In the genomic region with DNA sequence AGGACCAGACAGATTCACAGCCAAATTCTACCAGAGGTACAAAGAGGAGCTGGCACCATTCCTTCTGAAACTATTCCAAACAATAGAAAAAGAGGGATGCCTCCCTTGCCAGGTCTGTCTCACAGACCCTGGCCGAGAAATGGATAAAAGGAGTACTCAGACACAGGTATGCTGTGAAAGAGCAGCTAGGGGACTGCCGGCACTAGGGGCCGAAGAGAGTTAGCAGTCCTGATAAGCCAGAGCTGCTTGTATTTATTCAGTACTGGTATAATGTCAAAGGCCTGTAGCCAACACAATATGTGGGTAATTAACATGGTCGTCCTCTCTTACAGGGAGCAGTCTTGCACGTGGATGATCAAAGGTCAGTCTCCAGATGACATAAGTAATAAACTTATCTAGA, we compare ENCODE assay signal across 18 cellular contexts.
"Had no signal": no experiment of that assay in that cellular context is flagged by ENCODE, and none has a peak within 500 bp of the region (broad histone marks: within the 10 kb centered on the region; RNA-seq: fewer than 3 reads in every experiment).

No MANE protein-coding gene starts in this region.

- H3K9me3 ChIP-seq: gastroesophageal sphincter, testis, vagina had no signal

- H3K4me1 Mint-ChIP-seq: naive thymus-derived CD8-positive, alpha-beta T cell; stimulated activated naive B cell treated with anti-CD40 and anti-IgM and Interleukin-4, amounts not matched to agents 10 μg/mL and 1 μg/mL and 100 μg/mL, for 72 hours; stimulated activated naive CD8-positive, alpha-beta T cell treated with anti-CD3 and anti-CD28 coated beads, Interleukin-15, amount 100 ng/mL, for 72 hours had no signal

- H3K4me3 ChIP-seq: esophagus squamous epithelium, gastroesophageal sphincter, spleen, testis, tibial nerve, upper lobe of right lung, vagina had no signal

- H3K4me1 ChIP-seq: esophagus squamous epithelium, gastroesophageal sphincter, spleen, testis, tibial nerve, upper lobe of right lung, vagina had no signal

- H3K27me3 Mint-ChIP-seq: dendritic cell treated with granulocyte-macrophage colony-stimulating factor and Interleukin-4, amounts not matched to agents 40 ng/mL and 50 ng/mL, for 4 days; effector memory CD8-positive, alpha-beta T cell; naive thymus-derived CD8-positive, alpha-beta T cell; stimulated activated naive B cell treated with anti-CD40 and anti-IgM and Interleukin-4, amounts not matched to agents 10 μg/mL and 1 μg/mL and 100 μg/mL, for 72 hours; stimulated activated naive CD8-positive, alpha-beta T cell treated with anti-CD3 and anti-CD28 coated beads, Interleukin-15, amount 100 ng/mL, for 72 hours had no signal

- H3K27ac ChIP-seq: esophagus squamous epithelium, gastroesophageal sphincter, spleen, testis, tibial nerve, upper lobe of right lung, vagina had no signal

- H3K36me3 Mint-ChIP-seq: stimulated activated naive B cell treated with anti-CD40 and anti-IgM and Interleukin-4, amounts not matched to agents 10 μg/mL and 1 μg/mL and 100 μg/mL, for 72 hours had no signal

- H3K27me3 ChIP-seq: esophagus squamous epithelium, gastroesophageal sphincter, spleen, testis, tibial nerve, upper lobe of right lung, vagina had no signal

- H3K27ac Mint-ChIP-seq: dendritic cell treated with granulocyte-macrophage colony-stimulating factor and Interleukin-4, amounts not matched to agents 40 ng/mL and 50 ng/mL, for 4 days; effector memory CD8-positive, alpha-beta T cell; naive thymus-derived CD8-positive, alpha-beta T cell; stimulated activated naive B cell treated with anti-CD40 and anti-IgM and Interleukin-4, amounts not matched to agents 10 μg/mL and 1 μg/mL and 100 μg/mL, for 72 hours; stimulated activated naive CD8-positive, alpha-beta T cell treated with anti-CD3 and anti-CD28 coated beads, Interleukin-15, amount 100 ng/mL, for 72 hours had no signal

- H3K36me3 ChIP-seq: esophagus squamous epithelium, gastroesophageal sphincter, spleen, tibial nerve, upper lobe of right lung, vagina had no signal

- H3K4me3 Mint-ChIP-seq: dendritic cell treated with granulocyte-macrophage colony-stimulating factor and Interleukin-4, amounts not matched to agents 40 ng/mL and 50 ng/mL, for 4 days; effector memory CD8-positive, alpha-beta T cell; naive thymus-derived CD8-positive, alpha-beta T cell; stimulated activated naive B cell treated with anti-CD40 and anti-IgM and Interleukin-4, amounts not matched to agents 10 μg/mL and 1 μg/mL and 100 μg/mL, for 72 hours had no signal

- DNase-seq: effector memory CD8-positive, alpha-beta T cell; esophagus squamous epithelium; foreskin fibroblast; glutamatergic neuron; naive thymus-derived CD8-positive, alpha-beta T cell; posterior cingulate gyrus; spleen; stimulated activated CD4-positive, alpha-beta T cell treated with anti-CD3 and anti-CD28 coated beads, Interleukin-15, amount 100 ng/mL, for 24 hours; stimulated activated CD4-positive, alpha-beta T cell treated with anti-CD3 and anti-CD28 coated beads, Interleukin-1b, Interleukin-23, amount 100 ng/mL, for 48 hours; stimulated activated CD4-positive, alpha-beta T cell treated with anti-CD3 and anti-CD28 coated beads, Interleukin-4, amount 100 ng/mL, for 4 hours; stimulated activated naive B cell treated with anti-CD40 and anti-IgM and Interleukin-4, amounts not matched to agents 10 μg/mL and 1 μg/mL and 100 μg/mL, for 72 hours; stimulated activated naive CD8-positive, alpha-beta T cell treated with anti-CD3 and anti-CD28 coated beads, Interleukin-15, amount 100 ng/mL, for 72 hours; testis; upper lobe of right lung had no signal
